ENCODE assay signal across 8 cellular contexts in the genomic region with DNA sequence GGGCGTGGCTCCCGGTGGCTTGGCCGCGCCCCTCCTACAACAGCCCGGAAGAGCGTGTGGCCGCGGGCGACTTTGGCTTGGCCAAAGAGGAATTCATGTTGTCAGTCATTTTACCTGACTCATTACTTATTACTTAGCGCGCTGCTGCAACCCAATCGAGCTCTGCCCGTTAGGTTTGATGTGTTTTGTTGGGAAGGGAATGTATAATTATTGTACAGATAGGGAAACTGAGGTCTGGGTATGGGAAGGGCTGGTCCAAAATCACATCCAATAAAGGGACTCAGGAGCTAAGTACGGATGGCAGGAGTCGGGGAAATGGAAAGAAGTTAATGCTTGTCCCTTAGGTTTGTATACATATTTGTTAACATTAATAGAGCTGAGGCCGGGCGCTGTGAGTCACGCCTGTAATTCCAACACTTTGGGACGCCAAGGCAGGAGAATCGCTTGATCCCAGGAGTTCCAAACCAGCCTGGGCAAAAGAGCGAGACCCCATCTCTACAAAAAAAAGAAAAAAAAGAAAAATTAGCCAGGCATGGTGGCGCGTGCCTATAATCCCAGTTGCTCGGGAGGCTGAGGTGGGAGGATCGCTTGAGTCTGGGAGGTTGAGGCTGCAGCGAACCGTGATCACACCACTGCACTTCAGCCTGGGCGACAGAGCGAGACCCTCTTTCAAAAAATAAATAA. TPM values are rescaled to one million over a fixed set of nuclear protein-coding genes. Genes with fewer than 3 reads are reported as not detected.
DNase-seq lines count a peak whose midpoint lies in the region; ATAC-seq and TF ChIP-seq lines count a peak whose summit lies in the region.

No MANE protein-coding gene starts in this region.

- TF ChIP-seq POLR2A in vagina (IDR thresholded peaks at IDR 0.05): no peak

- H3K4me1 Mint-ChIP-seq in brain: peaks cover 32% of the 10 kb centered on the region

- H3K9me3 Mint-ChIP-seq in brain: no peaks in the 10 kb centered on the region

- peaks cover 0 to 2% of the 10 kb centered on the region in 2 donors for H3K4me1 ChIP-seq in lung (ENCODE audit: control insufficient read depth in 2 of 2, insufficient read depth in 2 of 2, low read length in 2 of 2)
- H3K4me1 ChIP-seq in vagina: peaks cover 30% of the 10 kb centered on the region

- H3K4me3 Mint-ChIP-seq in brain: peak overlapping the region; percentile 87 to 92 (median 89)

- DNase-seq in NCI-H2196 treated with DMSO at 0.1 percent for 48 hours (lab: John Stamatoyannopoulos, UW; ENCODE audit: unreplicated experiment): peak; percentile 88
- no peak for DNase-seq in NCI-H2196 (lab: John Stamatoyannopoulos, UW; ENCODE audit: unreplicated experiment)
- peak; percentile 95 for DNase-seq in NCI-H146 (lab: John Stamatoyannopoulos, UW)
- DNase-seq in lung (ENCODE audit: low spot score): no peak
- no peak for DNase-seq in vagina (ENCODE audit: extremely low spot score in 2 of 2)
- no peak for DNase-seq in middle frontal gyrus (ENCODE audit: extremely low spot score, low spot score)

- peaks cover 0 to under 1% of the 10 kb centered on the region in 2 donors for H3K9me3 ChIP-seq in lung (ENCODE audit: control insufficient read depth in 2 of 2, insufficient read depth in 1 of 2, low read length in 1 of 2)
- no peaks in the 10 kb centered on the region for H3K9me3 ChIP-seq in vagina

- no peak for TF ChIP-seq CTCF in brain (conservative IDR thresholded peaks at IDR 0.05)
- no peak for TF ChIP-seq CTCF in lung (IDR thresholded peaks at IDR 0.05; ENCODE audit: control extremely low read depth, extremely low read depth)
- no peak for TF ChIP-seq CTCF in vagina (IDR thresholded peaks at IDR 0.05)

- H3K27ac ChIP-seq in lung (ENCODE audit: low read depth in 1 of 2, low read length in 1 of 2) (peak overlapping the region; percentile 67 to 83), vagina (peak overlapping the region; percentile 98)

- peak overlapping the region; percentile 35 for H3K4me3 ChIP-seq in lung
- H3K4me3 ChIP-seq in vagina: peak overlapping the region; percentile 60 to 92

- H3K27ac Mint-ChIP-seq in brain: peak overlapping the region; percentile 99 to 100 (median 100)

- H3K36me3 Mint-ChIP-seq in brain: peaks cover 10% of the 10 kb centered on the region

- H3K27me3 ChIP-seq in lung (ENCODE audit: control insufficient read depth, insufficient read depth) (no peaks in the 10 kb centered on the region), vagina (no peaks in the 10 kb centered on the region)

- H3K36me3 ChIP-seq in lung (ENCODE audit: control insufficient read depth in 2 of 2, insufficient read depth in 2 of 2, low read length in 2 of 2) (peaks cover 0 to 15% of the 10 kb centered on the region in 2 donors), vagina (peaks cover 0 to 18% of the 10 kb centered on the region in 2 donors)

- H3K27me3 Mint-ChIP-seq in brain: peaks cover 13% of the 10 kb centered on the region

- intact Hi-C loops in vagina (cut with DNase I): no loop called here

- ATAC-seq in lung (ENCODE audit: insufficient read depth, low FRiP score) (no peak), HG02610 (IDR thresholded peaks at IDR 0.05; ENCODE audit: unreplicated experiment) (no peak)

- WGBS in lung, 2 donors: 43 to 45% methylated on average over 29 of the region's 29 CpGs

RNA-seq across cellular contexts. Expression of a gene that starts 0.6 kb away (rescaled TPM):
- polyA plus RNA-seq in brain (ENCODE audit: insufficient read depth, low read depth, low replicate concordance): 12.5 TPM
- total RNA-seq in lung: 10 to 100 TPM; 19.0 to 23.6 TPM
- polyA plus RNA-seq in lung: 10 to 100 TPM; 12.8 to 13.0 TPM
- 24.1 TPM for total RNA-seq in vagina

RNA-seq across cellular contexts. Expression of a gene that starts 36.1 kb away (rescaled TPM):
- polyA plus RNA-seq in brain (ENCODE audit: insufficient read depth, low read depth, low replicate concordance) (1.8 TPM), lung (10 to 100 TPM in 1 of 2 donors, 1 to 10 TPM in 1; 3.1 to 47.7 TPM)
- total RNA-seq in lung (10 to 100 TPM; 31.1 to 35.0 TPM), vagina (1.7 TPM)

RNA-seq across cellular contexts. Expression of a gene that starts 38.2 kb away (rescaled TPM):
- polyA plus RNA-seq in brain (ENCODE audit: insufficient read depth, low read depth, low replicate concordance) (90.9 TPM), lung (10 to 100 TPM; 28.4 to 35.6 TPM)
- total RNA-seq in lung (10 to 100 TPM; 27.7 to 48.1 TPM), vagina (36.6 TPM)

RNA-seq across cellular contexts. Expression of a gene that starts 56.4 kb away (rescaled TPM):
- 66.5 TPM for polyA plus RNA-seq in brain (ENCODE audit: insufficient read depth, low read depth, low replicate concordance)
- under 1 TPM in 1 of 2 donors, not detected in 1; 0.52 TPM for total RNA-seq in lung
- polyA plus RNA-seq in lung: not detected
- not detected for total RNA-seq in vagina

Comparison
In these comparisons a context has a peak if more than half of its experiments do, and no peak if none do; other contexts are left out.
1. DNase-seq: peak in NCI-H2196 treated with DMSO at 0.1 percent for 48 hours (single experiment) and NCI-H146 (single experiment); none in NCI-H2196 (single experiment), lung (single experiment), vagina (0 of 2) and middle frontal gyrus (single experiment).
2. RNA of a gene that starts 36.1 kb away (total RNA-seq): 31.1 to 35.0 TPM in lung; 1.7 TPM in vagina (single experiment); every median in the first group is over 10 times any median in the second.